Comparison of ENCODE assay signal across 8 cellular contexts in the genomic region with DNA sequence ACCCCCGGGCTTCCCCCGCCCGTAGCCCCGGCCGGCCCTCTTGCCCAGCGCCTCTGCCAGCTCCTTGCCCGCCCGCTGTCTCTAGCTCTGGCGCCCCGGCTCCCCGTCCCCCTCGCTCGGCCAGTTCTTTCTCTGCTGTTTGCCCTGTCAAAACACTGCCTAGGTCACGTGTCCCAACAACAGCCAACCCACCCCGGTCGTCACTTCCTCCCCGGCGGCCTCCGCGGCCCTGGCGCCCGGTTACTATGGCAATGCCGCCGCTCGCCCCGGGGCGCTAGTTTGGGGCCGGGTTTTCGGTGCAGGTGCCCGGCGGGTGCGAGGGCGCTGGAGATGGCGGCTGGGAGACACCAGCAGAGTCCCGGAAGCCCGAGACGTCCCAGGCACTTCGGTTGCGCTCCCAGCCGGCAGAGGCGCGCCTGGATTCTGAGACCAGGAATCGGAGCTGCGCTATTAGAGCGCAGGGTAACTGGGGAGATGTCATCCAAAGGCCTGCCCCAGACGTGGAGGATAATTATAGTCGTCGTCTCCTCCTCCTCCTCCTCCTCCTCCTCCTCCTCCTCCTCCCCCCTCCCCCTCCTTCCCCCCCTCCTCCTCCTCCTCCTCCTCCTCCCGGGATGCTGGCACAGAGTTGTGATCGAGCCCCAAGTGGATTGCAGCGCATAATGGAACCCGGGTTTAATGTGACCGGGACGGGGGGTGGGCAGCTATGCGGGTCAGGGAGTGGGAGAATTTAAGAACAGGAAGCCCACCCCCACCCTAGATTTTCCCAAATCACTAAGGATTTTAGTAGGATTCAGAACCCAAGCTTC. TPM values are rescaled to one million over a fixed set of nuclear protein-coding genes. Genes with fewer than 3 reads are reported as not detected.
A peak's percentile ranks its signal among the peaks of the same experiment; 100 is the strongest.
DNase-seq lines count a peak whose midpoint lies in the region; ATAC-seq and TF ChIP-seq lines count a peak whose summit lies in the region.

Gene ATOSA (minus strand): TSS at position 157 of the 809 bp plus-strand sequence. CDS start 1,367 bp downstream, outside the sequence.

- in situ Hi-C loops in astrocyte of the cerebellum (cut with HindIII; ENCODE audit: low sequenced_read_pairs), result no loop called here

- H3K27ac ChIP-seq in aorta (ENCODE audit: low read depth in 1 of 2, low read length in 2 of 2), result peak within 1 kb of the TSS; percentile 62 to 71

- intact Hi-C loops in aorta (cut with DNase I), result loop anchor here in 1 of 2 donors (2.0 to 5.0 kb wide), 2 partner anchors 21 to 112 kb away; partner anchors contain the start of gene ARPP19

- WGBS in aorta, 2 donors, result 0 to 1% methylated on average over 50 to 55 of the region's 55 CpGs

- H3K27me3 ChIP-seq in aorta (ENCODE audit: control insufficient read depth in 1 of 2, insufficient read depth in 2 of 2, low read length in 1 of 2), result no peaks in the 10 kb centered on the region

- no peaks in the 10 kb centered on the region for H3K4me1 ChIP-seq in aorta (ENCODE audit: control insufficient read depth in 1 of 2, insufficient read depth in 2 of 2, low read length in 2 of 2)

- TF ChIP-seq POLR2A in GM18505 (IDR thresholded peaks at IDR 0.05; ENCODE audit: borderline replicate concordance, extremely low read depth, insufficient read depth, insufficient read length), result peak; percentile 66

- no peaks in the 10 kb centered on the region for H3K9me3 ChIP-seq in aorta (ENCODE audit: control insufficient read depth, low read length)

- ATAC-seq in GM18505 (IDR thresholded peaks at IDR 0.05; ENCODE audit: unreplicated experiment) (peak; percentile 67), HG02943 (IDR thresholded peaks at IDR 0.05; ENCODE audit: low read depth, unreplicated experiment) (peak; percentile 63), aorta (ENCODE audit: low FRiP score) (peak; percentile 96)

- H3K4me3 ChIP-seq in astrocyte of the cerebellum (ENCODE audit: low read depth, low read length), result peak within 1 kb of the TSS; percentile 81
- peak within 1 kb of the TSS; percentile 36 to 74 for H3K4me3 ChIP-seq in aorta (ENCODE audit: low read length in 2 of 2)

- DNase-seq in NCI-H1930 (lab: John Stamatoyannopoulos, UW), result peak; percentile 58 to 66
- peak; percentile 88 for DNase-seq in T-helper 9 cell
- peak; percentile 62 for DNase-seq in astrocyte of the cerebellum (ENCODE audit: low read depth)
- peak; percentile 89 for DNase-seq in hepatic stellate cell (ENCODE audit: low spot score)
- DNase-seq in renal cortical epithelial cell (ENCODE audit: low read depth), result peak; percentile 81
- DNase-seq in aorta, result peak; percentile 95 to 97

- TF ChIP-seq CTCF in astrocyte of the cerebellum (IDR thresholded peaks at IDR 0.05; ENCODE audit: low read depth, low read length, missing control alignments), result peak; percentile 22

- H3K36me3 ChIP-seq in aorta (ENCODE audit: control insufficient read depth in 1 of 2, insufficient read depth in 2 of 2, low read length in 1 of 2), result no peaks in the 10 kb centered on the region

RNA-seq across cellular contexts. Expression of gene ATOSA, which starts in this region (rescaled TPM):
- total RNA-seq in renal cortical epithelial cell, result 10.2 and 51.5 TPM in 2 replicates
- 10 to 100 TPM; 38.6 to 48.0 TPM for total RNA-seq in aorta
- 10 to 100 TPM; 19.3 to 42.0 TPM for polyA plus RNA-seq in aorta

Comparison
In these comparisons a context has a peak if more than half of its experiments do, and no peak if none do; other contexts are left out.
1. Peak in every context shown above with its lines: DNase-seq, ATAC-seq, H3K4me3 ChIP-seq and H3K27ac ChIP-seq.